ENCODE assay signal across 11 cellular contexts in genomic region chr19:39951686-39952085, GRCh38. TPM values are rescaled to one million over a fixed set of nuclear protein-coding genes. Genes with fewer than 3 reads are reported as not detected.
DNase-seq lines count a peak whose midpoint lies in the region; ATAC-seq and TF ChIP-seq lines count a peak whose summit lies in the region.
"Had no signal": no experiment of that assay in that cellular context is flagged by ENCODE, and none has a peak within 500 bp of the region (broad histone marks: within the 10 kb centered on the region; RNA-seq: fewer than 3 reads in every experiment).

No MANE protein-coding gene starts in this region.

- peak overlapping the region; percentile 14 for H3K4me3 Mint-ChIP-seq in memory B cell

- peaks cover 2% of the 10 kb centered on the region for H3K9me3 Mint-ChIP-seq in memory B cell

- peak overlapping the region; percentile 85; the same call in 1 of the 2 replicates for H3K4me2 ChIP-seq in BLaER1

- peaks cover 31% of the 10 kb centered on the region for H3K4me1 Mint-ChIP-seq in memory B cell

- H3K9me3 ChIP-seq in BLaER1 (no peaks in the 10 kb centered on the region; the same call in 1 of the 2 replicates), adrenal gland (replicated peaks in 1 of 3) (no peaks in the 10 kb centered on the region), Peyer's patch (no peaks in the 10 kb centered on the region)
- H3K9me3 ChIP-seq: body of pancreas had no signal

- 28 to 44% (median 31%) methylated on average over 3 of the region's 3 CpGs for WGBS in adrenal gland, 4 donors

- DNase-seq in LHCN-M2 (ENCODE audit: low read depth) (peak; percentile 59), adrenal gland (peak in 5 of 7 donors; percentile 37 to 46 (median 44)), memory B cell (ENCODE audit: low spot score in 2 of 2) (no peak), dedifferentiated amniotic fluid mesenchymal stem cell (ENCODE audit: extremely low spot score) (no peak), Peyer's patch (no peak), NCI-H1092 (lab: John Stamatoyannopoulos, UW) (no peak), sciatic nerve (ENCODE audit: low spot score) (no peak)
- DNase-seq: body of pancreas, NCI-H2171, posterior cingulate gyrus had no signal

- peaks cover 34% of the 10 kb centered on the region for H3K4me1 ChIP-seq in BLaER1
- peaks cover 0 to 7% of the 10 kb centered on the region in 2 donors for H3K4me1 ChIP-seq in adrenal gland (replicated peaks in 1 of 2)
- H3K4me1 ChIP-seq in Peyer's patch = peaks cover 0 to 10% (median 3%) of the 10 kb centered on the region in 4 donors
- H3K4me1 ChIP-seq: body of pancreas had no signal

- H3K27ac ChIP-seq in BLaER1 (no peak overlapping the region), adrenal gland (no peak overlapping the region), Peyer's patch (peak overlapping the region in 1 of 4 donors; percentile 79)
- H3K27ac ChIP-seq: body of pancreas had no signal

- H3K27me3 ChIP-seq in BLaER1 (no peaks in the 10 kb centered on the region), adrenal gland (no peaks in the 10 kb centered on the region), Peyer's patch (no peaks in the 10 kb centered on the region)
- H3K27me3 ChIP-seq: body of pancreas had no signal

- TF ChIP-seq POLR2A in adrenal gland (IDR thresholded peaks at IDR 0.05) = no peak
- no peak for TF ChIP-seq POLR2A in Peyer's patch (IDR thresholded peaks at IDR 0.05)

- no peak overlapping the region for H3K4me3 ChIP-seq in BLaER1
- no peak overlapping the region for H3K4me3 ChIP-seq in adrenal gland
- H3K4me3 ChIP-seq in Peyer's patch = no peak overlapping the region
- H3K4me3 ChIP-seq: body of pancreas had no signal

- H3K36me3 ChIP-seq in BLaER1 (no peaks in the 10 kb centered on the region), adrenal gland (replicated peaks in 1 of 2) (no peaks in the 10 kb centered on the region), Peyer's patch (no peaks in the 10 kb centered on the region)

- intact Hi-C loops in adrenal gland (cut with DNase I) = no loop called here
- intact Hi-C loops in sciatic nerve (cut with DNase I) = no loop called here

- no peak overlapping the region for H3K9ac ChIP-seq in BLaER1

- peaks cover 8% of the 10 kb centered on the region for H3K36me3 Mint-ChIP-seq in memory B cell

- no peaks in the 10 kb centered on the region for H3K27me3 Mint-ChIP-seq in memory B cell

- peak overlapping the region; percentile 95 for H3K27ac Mint-ChIP-seq in memory B cell

- TF ChIP-seq CTCF in adrenal gland (IDR thresholded peaks at IDR 0.05) (no peak), Peyer's patch (IDR thresholded peaks at IDR 0.05) (no peak)

- ATAC-seq in memory B cell (ENCODE audit: low read depth) (no peak), sciatic nerve (no peak)
- ATAC-seq: body of pancreas had no signal

- H4K20me1 ChIP-seq in BLaER1 = no peaks in the 10 kb centered on the region

RNA-seq across cellular contexts. Expression of gene FCGBP, which starts 17.3 kb away (rescaled TPM):
- 0.06 and 0.13 TPM in 2 replicates for total RNA-seq in LHCN-M2 (2014; rRNA removed)
- polyA plus RNA-seq in LHCN-M2 (2012) = 0.16 TPM
- total RNA-seq in adrenal gland = 100 to 1,000 TPM in 5 of 8 donors, 10 to 100 TPM in 3; 53.2 to 785 (median 211) TPM
- polyA plus RNA-seq in adrenal gland = 1 to 10 TPM; 3.8 to 7.2 (median 4.4) TPM
- total RNA-seq in Peyer's patch = 1,000 to 10,000 TPM in 3 of 4 donors, 100 to 1,000 TPM in 1; 563 to 4,025 (median 1,224) TPM
- 83.1 TPM for total RNA-seq in sciatic nerve

RNA-seq across cellular contexts. Expression of gene PSMC4, which starts 19.3 kb away (rescaled TPM):
- total RNA-seq in LHCN-M2 (2014; rRNA removed) = 177 and 182 TPM in 2 replicates
- polyA plus RNA-seq in LHCN-M2 (2012) = 134 TPM
- total RNA-seq in adrenal gland = 100 to 1,000 TPM in 5 of 8 donors, 10 to 100 TPM in 3; 56.3 to 168 (median 104) TPM
- 100 to 1,000 TPM in 2 of 3 donors, 10 to 100 TPM in 1; 94.7 to 178 (median 119) TPM for polyA plus RNA-seq in adrenal gland
- total RNA-seq in Peyer's patch = 10 to 100 TPM; 74.4 to 97.9 (median 90.0) TPM
- total RNA-seq in sciatic nerve = 49.3 TPM

RNA-seq across cellular contexts. Expression of gene ZNF546, which starts 45.2 kb away (rescaled TPM):
- total RNA-seq in LHCN-M2 (2014; rRNA removed) = 1.4 and 1.6 TPM in 2 replicates
- polyA plus RNA-seq in LHCN-M2 (2012) = 0.35 TPM
- 10 to 100 TPM in 2 of 8 donors, 1 to 10 TPM in 6; 5.3 to 15.0 (median 8.0) TPM for total RNA-seq in adrenal gland
- polyA plus RNA-seq in adrenal gland = 1 to 10 TPM; 4.0 to 5.1 (median 4.4) TPM
- total RNA-seq in Peyer's patch = 1 to 10 TPM; 3.0 to 5.5 (median 4.8) TPM
- total RNA-seq in sciatic nerve = 14.3 TPM

Comparison
In these comparisons a context has a peak if more than half of its experiments do, and no peak if none do; other contexts are left out.
1. DNase-seq: peak in LHCN-M2 (single experiment) and adrenal gland (5 of 7); none in memory B cell (0 of 2), dedifferentiated amniotic fluid mesenchymal stem cell (single experiment), Peyer's patch (0 of 3), NCI-H1092 (single experiment) and sciatic nerve (single experiment).
2. RNA of gene FCGBP, which starts 17.3 kb away (total RNA-seq): 563 to 4,025 TPM in Peyer's patch, 53.2 to 785 TPM in adrenal gland and 83.1 TPM in sciatic nerve (single experiment); 0.06 to 0.13 TPM in LHCN-M2; every median in the first group is over 10 times any median in the second.